Comparison of ENCODE assay signal across 18 cellular contexts in the genomic region with DNA sequence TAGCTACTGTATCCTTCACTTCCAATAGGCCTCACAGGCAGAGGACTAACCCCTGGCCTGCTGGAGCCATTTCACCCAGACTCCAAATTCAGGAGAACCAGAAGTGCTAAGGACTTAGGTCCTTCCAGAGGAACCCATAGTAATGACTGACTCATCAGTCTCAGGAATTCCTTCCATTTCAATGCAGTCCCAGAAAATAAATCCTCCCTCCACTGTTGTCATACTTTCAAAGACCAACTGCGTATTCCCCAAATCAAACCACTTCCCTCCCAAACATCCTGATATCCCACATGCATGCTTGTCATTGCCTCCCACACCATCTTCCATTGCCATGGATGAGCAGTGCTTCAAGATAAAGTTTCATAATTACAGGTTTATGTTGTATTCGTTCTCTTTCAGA. TPM values are rescaled to one million over a fixed set of nuclear protein-coding genes. Genes with fewer than 3 reads are reported as not detected.
A peak's percentile ranks its signal among the peaks of the same experiment; 100 is the strongest.
DNase-seq lines count a peak whose midpoint lies in the region; ATAC-seq, FAIRE-seq and TF ChIP-seq lines count a peak whose summit lies in the region.
"Had no signal": no experiment of that assay in that cellular context is flagged by ENCODE, and none has a peak within 500 bp of the region (broad histone marks: within the 10 kb centered on the region; RNA-seq: fewer than 3 reads in every experiment).

No MANE protein-coding gene starts in this region.

- TF ChIP-seq CTCF in AG09309 (IDR thresholded peaks at IDR 0.05; ENCODE audit: control insufficient read depth, insufficient read depth, low read depth, low read length, missing control alignments) = no peak
- no peak for TF ChIP-seq CTCF in endothelial cell of umbilical vein (IDR thresholded peaks at IDR 0.05; ENCODE audit: extremely low read depth in 1 of 2, insufficient read depth in 1 of 2, low read depth in 1 of 2, low read length in 2 of 2)

- peaks cover 39% of the 10 kb centered on the region for H3K4me1 Mint-ChIP-seq in activated naive CD8-positive, alpha-beta T cell treated with anti-CD3 and anti-CD28 coated beads, Interleukin-2, amount 50 U/mL, for 24 hours
- H3K4me1 Mint-ChIP-seq: neural progenitor cell had no signal

- peak; percentile 67 for FAIRE-seq in endothelial cell of umbilical vein (lab: Jason Lieb, UNC)

- POLR2A ChIA-PET in endothelial cell of umbilical vein (lab: Charles Lee) = no interaction called here

- ATAC-seq in activated naive CD8-positive, alpha-beta T cell treated with anti-CD3 and anti-CD28 coated beads, Interleukin-2, amount 50 U/mL, for 24 hours = no peak
- ATAC-seq: effector memory CD8-positive, alpha-beta T cell; heart right ventricle had no signal

- no peak overlapping the region for H3K27ac ChIP-seq in endothelial cell of umbilical vein (ENCODE audit: insufficient read depth, low read depth, low read length)
- H3K27ac ChIP-seq: heart right ventricle, neural progenitor cell, spleen had no signal

- CTCF ChIA-PET in endothelial cell of umbilical vein (lab: Charles Lee) = interaction anchor here (1.0 to 1.4 kb wide), 2 partner anchors 9 to 58 kb away, joined by 3 read pairs; no protein-coding TSS in a partner anchor

- no peaks in the 10 kb centered on the region for H3K9me3 ChIP-seq in endothelial cell of umbilical vein (replicated peaks; ENCODE audit: control insufficient read depth, insufficient read depth, low read length)
- H3K9me3 ChIP-seq: heart right ventricle, spleen had no signal

- no peak for TF ChIP-seq POLR2A in endothelial cell of umbilical vein (IDR thresholded peaks at IDR 0.05; ENCODE audit: low read depth, low read length)

- intact Hi-C loops in endothelial cell of umbilical vein (cut with micrococcal nuclease) (no loop called here), posterior vena cava (cut with DNase I) (no loop called here)

- no peaks in the 10 kb centered on the region for H3K9me1 ChIP-seq in endothelial cell of umbilical vein (replicated peaks; ENCODE audit: control insufficient read depth, extremely low read depth, insufficient read depth, low read length)

- peaks cover 11% of the 10 kb centered on the region for H3K4me1 ChIP-seq in endothelial cell of umbilical vein (ENCODE audit: control insufficient read depth, extremely low read depth, insufficient read depth, low read length)
- H3K4me1 ChIP-seq: neural progenitor cell had no signal

- H3K36me3 Mint-ChIP-seq in activated naive CD8-positive, alpha-beta T cell treated with anti-CD3 and anti-CD28 coated beads, Interleukin-2, amount 50 U/mL, for 24 hours (ENCODE audit: low read depth) = no peaks in the 10 kb centered on the region
- H3K36me3 Mint-ChIP-seq: neural progenitor cell had no signal

- H3K4me3 Mint-ChIP-seq in activated naive CD8-positive, alpha-beta T cell treated with anti-CD3 and anti-CD28 coated beads, Interleukin-2, amount 50 U/mL, for 24 hours = no peak overlapping the region
- H3K4me3 Mint-ChIP-seq: effector memory CD8-positive, alpha-beta T cell; neural progenitor cell had no signal

- H3K9ac ChIP-seq in endothelial cell of umbilical vein (replicated peaks; ENCODE audit: extremely low read depth, insufficient read depth, low read length) = no peak overlapping the region
- H3K9ac ChIP-seq: neural progenitor cell had no signal

- DNase-seq in AG09309 (ENCODE audit: low read depth) (peak; percentile 49), NCI-H226 (peak; percentile 84), endothelial cell of umbilical vein (ENCODE audit: low read depth, low spot score) (peak; percentile 50), non-pigmented ciliary epithelial cell (ENCODE audit: low read depth) (peak; percentile 64), DMS153 treated with DMSO at 0.1 percent for 48 hours (lab: John Stamatoyannopoulos, UW; ENCODE audit: unreplicated experiment) (no peak), posterior vena cava (ENCODE audit: low spot score) (no peak), NCI-H1436 treated with DMSO at 0.1 percent for 48 hours (lab: John Stamatoyannopoulos, UW) (no peak)
- no peak for DNase-seq in activated naive CD8-positive, alpha-beta T cell treated with anti-CD3 and anti-CD28 coated beads, Interleukin-2, amount 50 U/mL, for 24 hours
- DNase-seq: activated CD4-positive, alpha-beta T cell treated with anti-CD3 and anti-CD28 coated beads, Interleukin-2, amount 50 U/mL, for 4 hours; AML-193; aorta; effector memory CD8-positive, alpha-beta T cell; heart right ventricle; KBM-7; NCI-H526; spleen; T-helper 9 cell had no signal

- no TSS peak for BruUV-seq in endothelial cell of umbilical vein (replicated peaks; lab: Mats Ljungman, UMichigan)

- H3K79me2 ChIP-seq in endothelial cell of umbilical vein (ENCODE audit: control insufficient read depth, insufficient read depth, low read length) = no peaks in the 10 kb centered on the region

- no peak overlapping the region for H3K4me2 ChIP-seq in endothelial cell of umbilical vein (ENCODE audit: insufficient read depth, low read length)
- H3K4me2 ChIP-seq: neural progenitor cell had no signal

- H3K36me3 ChIP-seq in endothelial cell of umbilical vein (ENCODE audit: control insufficient read depth in 2 of 2, extremely low read depth in 1 of 2, insufficient read depth in 2 of 2, low read length in 2 of 2) = no peaks in the 10 kb centered on the region
- H3K36me3 ChIP-seq: heart right ventricle, neural progenitor cell, spleen had no signal

- dilution Hi-C loops in endothelial cell of umbilical vein (cut with MboI; ENCODE audit: extremely low pct_ligation_motif_present, low sequenced_read_pairs) = no loop called here

- no peak overlapping the region for H3K27ac Mint-ChIP-seq in activated naive CD8-positive, alpha-beta T cell treated with anti-CD3 and anti-CD28 coated beads, Interleukin-2, amount 50 U/mL, for 24 hours
- H3K27ac Mint-ChIP-seq: effector memory CD8-positive, alpha-beta T cell; neural progenitor cell had no signal

- no peak overlapping the region for H3K4me3 ChIP-seq in AG09309 (ENCODE audit: control insufficient read depth, low read depth, low read length)
- no peak overlapping the region for H3K4me3 ChIP-seq in endothelial cell of umbilical vein (replicated peaks in 1 of 3; ENCODE audit: insufficient read depth in 1 of 3, low read depth in 1 of 3, low read length in 3 of 3)
- H3K4me3 ChIP-seq: heart right ventricle, neural progenitor cell, spleen had no signal

- peaks cover 2% of the 10 kb centered on the region for H3K27me3 Mint-ChIP-seq in activated naive CD8-positive, alpha-beta T cell treated with anti-CD3 and anti-CD28 coated beads, Interleukin-2, amount 50 U/mL, for 24 hours

- no peaks in the 10 kb centered on the region for H3K27me3 ChIP-seq in endothelial cell of umbilical vein (ENCODE audit: control insufficient read depth in 2 of 2, insufficient read depth in 2 of 2, low read length in 2 of 2)
- H3K27me3 ChIP-seq: heart right ventricle, neural progenitor cell had no signal

- peak overlapping the region; percentile 49 for H2AFZ ChIP-seq in endothelial cell of umbilical vein (ENCODE audit: low read depth, low read length)
- H2AFZ ChIP-seq: neural progenitor cell had no signal

- no peaks in the 10 kb centered on the region for H4K20me1 ChIP-seq in endothelial cell of umbilical vein (replicated peaks; ENCODE audit: control insufficient read depth, extremely low read depth, insufficient read depth, low read length)

- H3K9me3 Mint-ChIP-seq in activated naive CD8-positive, alpha-beta T cell treated with anti-CD3 and anti-CD28 coated beads, Interleukin-2, amount 50 U/mL, for 24 hours = peaks cover 8% of the 10 kb centered on the region
- H3K9me3 Mint-ChIP-seq: effector memory CD8-positive, alpha-beta T cell; neural progenitor cell had no signal

TF ChIP-seq in endothelial cell of umbilical vein, 7 proteins besides CTCF, POLR2A, EP300 and RAD21:
- TF ChIP-seq, protein P1, sequence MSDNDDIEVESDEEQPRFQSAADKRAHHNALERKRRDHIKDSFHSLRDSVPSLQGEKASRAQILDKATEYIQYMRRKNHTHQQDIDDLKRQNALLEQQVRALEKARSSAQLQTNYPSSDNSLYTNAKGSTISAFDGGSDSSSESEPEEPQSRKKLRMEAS (IDR thresholded peaks at IDR 0.05; ENCODE audit: insufficient read depth, insufficient read length) = no peak
- TF ChIP-seq FOS (IDR thresholded peaks at IDR 0.05; ENCODE audit: borderline replicate concordance, insufficient read depth, low read length) (peak; percentile 56), POLR2AphosphoS5 (IDR thresholded peaks at IDR 0.05; ENCODE audit: insufficient read depth, low read depth, low read length) (no peak), JUN (IDR thresholded peaks at IDR 0.05; ENCODE audit: borderline replicate concordance, insufficient read depth, insufficient read length, low read depth) (no peak), EZH2 (IDR thresholded peaks at IDR 0.05; ENCODE audit: borderline replicate concordance, low read depth, low read length, severe bottlenecking) (no peak)

RNA-seq across cellular contexts. Expression of a gene that starts 31.8 kb away (rescaled TPM):
- total RNA-seq in endothelial cell of umbilical vein (48.2 and 115 TPM in 2 replicates), posterior vena cava (10 to 100 TPM; 43.8 to 53.2 TPM)
- 59.3 and 110 TPM in 2 replicates for polyA plus RNA-seq in endothelial cell of umbilical vein
- 59.9 and 64.0 TPM in 2 replicates for polyA plus RNA-seq in endothelial cell of umbilical vein (2011; cell fraction: cytosol; rRNA removed)
- 35.1 and 40.4 TPM in 2 replicates for polyA plus RNA-seq in endothelial cell of umbilical vein (2011; cell fraction: nucleus; rRNA removed)
- polyA plus RNA-seq in endothelial cell of umbilical vein (2012) = 47.0 and 83.3 TPM in 2 replicates
- polyA minus RNA-seq in endothelial cell of umbilical vein = 78.0 and 90.7 TPM in 2 replicates
- polyA minus RNA-seq in endothelial cell of umbilical vein (2011; cell fraction: cytosol; rRNA and poly(A)+ RNA removed) = 4.2 TPM
- polyA minus RNA-seq in endothelial cell of umbilical vein (2011; cell fraction: nucleus; rRNA and poly(A)+ RNA removed) = 41.8 and 43.6 TPM in 2 replicates

Comparison
In these comparisons a context has a peak if more than half of its experiments do, and no peak if none do; other contexts are left out.
1. DNase-seq: peak in AG09309 (single experiment), NCI-H226 (single experiment), endothelial cell of umbilical vein (single experiment) and non-pigmented ciliary epithelial cell (single experiment); none in DMS153 treated with DMSO at 0.1 percent for 48 hours (single experiment), posterior vena cava (single experiment), NCI-H1436 treated with DMSO at 0.1 percent for 48 hours (single experiment) and activated naive CD8-positive, alpha-beta T cell treated with anti-CD3 and anti-CD28 coated beads, Interleukin-2, amount 50 U/mL, for 24 hours (single experiment).